In the genomic region with DNA sequence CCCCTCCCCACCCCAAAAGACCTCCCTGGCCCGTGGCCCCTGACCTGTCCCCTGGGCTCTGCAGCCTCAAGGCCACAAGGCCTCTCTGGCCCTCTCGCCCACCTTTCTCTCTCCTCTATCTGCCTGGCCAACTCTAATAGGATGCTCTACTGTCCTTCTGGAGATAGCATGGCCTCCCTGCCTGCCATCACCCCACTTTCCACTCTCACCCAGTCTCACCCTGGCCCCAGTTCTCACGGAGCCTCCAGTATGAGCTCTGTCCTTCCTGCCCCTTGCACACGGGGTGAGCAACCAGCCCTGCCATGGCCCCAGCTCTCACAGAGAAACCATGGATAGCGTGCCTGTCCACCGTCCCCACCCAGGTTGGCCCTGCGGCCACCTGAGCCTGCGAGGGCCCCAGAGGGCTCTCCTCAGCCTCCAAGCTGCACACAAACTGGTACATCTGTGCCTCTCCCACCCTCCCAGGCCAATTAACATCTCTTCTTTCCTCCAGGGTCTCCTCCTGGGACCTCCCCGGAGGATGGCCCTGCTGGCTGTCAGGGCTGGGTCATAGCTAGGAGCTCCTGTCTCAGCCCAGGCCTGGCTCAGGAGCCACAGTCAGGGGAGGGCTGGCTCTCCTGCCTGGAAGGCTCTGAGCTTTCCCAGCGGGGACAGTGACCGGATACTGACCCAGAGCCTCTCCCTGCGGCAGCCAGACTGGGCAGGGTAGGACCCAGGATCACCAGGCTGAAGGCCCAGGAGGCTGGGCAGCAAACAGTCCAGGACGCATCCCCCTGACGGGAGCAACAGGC, we compare ENCODE assay signal across 1 cellular context.
TF ChIP-seq lines count a peak whose summit lies in the region.

No MANE protein-coding gene starts in this region.

TF ChIP-seq in H1, 55 proteins besides CTCF, POLR2A, EP300 and RAD21:
- TF ChIP-seq TEAD4 (IDR thresholded peaks at IDR 0.05; ENCODE audit: low read depth, low read length), result no peak
- TF ChIP-seq YY1 (IDR thresholded peaks at IDR 0.05; ENCODE audit: low read depth, low read length), result no peak
- TF ChIP-seq KDM1A (IDR thresholded peaks at IDR 0.05; ENCODE audit: borderline replicate concordance, low read length), result no peak
- no peak for TF ChIP-seq GTF2F1 (IDR thresholded peaks at IDR 0.05; ENCODE audit: borderline replicate concordance, low read depth, low read length)
- no peak for TF ChIP-seq NANOG (IDR thresholded peaks at IDR 0.05; ENCODE audit: insufficient read depth, low read depth, low read length, poor library complexity, severe bottlenecking)
TF ChIP-seq in H1: peak in this region for 0.
